Comparison of ENCODE assay signal across 15 cellular contexts in the genomic region with DNA sequence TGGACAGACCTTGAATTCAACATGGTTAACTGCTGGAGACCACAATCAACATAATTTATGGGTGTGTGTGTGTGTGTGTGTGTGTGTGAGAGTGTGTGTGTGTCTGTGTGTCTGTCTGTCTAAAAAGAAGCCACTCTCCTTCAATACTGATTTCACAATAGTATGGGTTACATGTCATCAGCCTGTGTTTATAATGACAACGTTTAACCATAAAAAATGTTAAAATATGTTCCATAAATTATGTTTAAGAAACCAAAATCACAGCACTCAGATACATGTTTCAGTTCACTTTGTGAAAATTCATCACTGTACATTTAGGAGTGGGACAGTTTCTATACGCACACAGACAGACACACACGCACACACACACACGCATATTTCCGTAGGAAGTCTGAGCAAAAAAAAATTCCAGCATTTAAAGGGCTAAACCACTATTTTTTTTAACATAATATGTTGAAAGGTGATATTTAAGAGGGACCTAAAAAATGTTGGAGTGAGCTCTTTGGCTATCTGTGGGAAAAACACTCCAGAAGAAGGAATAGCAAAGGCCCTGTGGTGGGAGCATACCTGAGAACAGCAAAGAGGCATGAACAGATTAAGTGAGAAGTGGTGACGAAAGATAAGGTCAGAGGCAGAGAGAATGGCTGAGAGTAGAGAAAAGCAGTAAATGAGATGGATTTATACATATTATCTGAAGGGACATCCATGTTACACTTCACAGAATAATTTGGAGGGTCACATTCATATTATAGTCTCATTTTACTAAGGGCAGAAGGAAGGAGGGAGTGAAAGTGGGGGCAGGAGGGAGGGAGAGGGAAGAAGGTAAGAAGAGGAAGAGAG. TPM values are rescaled to one million over a fixed set of nuclear protein-coding genes. Genes with fewer than 3 reads are reported as not detected.
A peak's percentile ranks its signal among the peaks of the same experiment; 100 is the strongest.
DNase-seq lines count a peak whose midpoint lies in the region; ATAC-seq and TF ChIP-seq lines count a peak whose summit lies in the region.
"Had no signal": no experiment of that assay in that cellular context is flagged by ENCODE, and none has a peak within 500 bp of the region (broad histone marks: within the 10 kb centered on the region; RNA-seq: fewer than 3 reads in every experiment).

No MANE protein-coding gene starts in this region.

- no peak overlapping the region for H2AFZ ChIP-seq in OCI-LY3 (ENCODE audit: low read depth, low read length)

- H3K27me3 ChIP-seq in OCI-LY3 (ENCODE audit: low read depth, low read length) (no peaks in the 10 kb centered on the region), endocrine pancreas (ENCODE audit: control insufficient read depth, insufficient read depth, low read length) (no peaks in the 10 kb centered on the region)

- H3K9me3 ChIP-seq in OCI-LY3 (ENCODE audit: insufficient read depth, low read length) (no peaks in the 10 kb centered on the region), endocrine pancreas (ENCODE audit: control insufficient read depth, low read length) (no peaks in the 10 kb centered on the region)

- H3K4me1 ChIP-seq in OCI-LY3 (ENCODE audit: low read length): peaks cover 30% of the 10 kb centered on the region
- peaks cover 64% of the 10 kb centered on the region for H3K4me1 ChIP-seq in endocrine pancreas (ENCODE audit: control insufficient read depth, insufficient read depth, low read length)

- peak overlapping the region; percentile 54 for H3K27ac Mint-ChIP-seq in osteocyte (ENCODE audit: unreplicated experiment)
- no peak overlapping the region for H3K27ac Mint-ChIP-seq in glutamatergic neuron (ENCODE audit: unreplicated experiment)
- H3K27ac Mint-ChIP-seq: activated naive CD8-positive, alpha-beta T cell treated with anti-CD3 and anti-CD28 coated beads, Interleukin-2, amount 10 ng/mL, durations not matched to agents 7 days and 5 days; stimulated activated naive B cell treated with anti-CD40 and anti-IgM and Interleukin-4, amounts not matched to agents 10 μg/mL and 1 μg/mL and 100 μg/mL, for 72 hours; T-helper 1 cell treated with Interleukin-12 subunit alpha and Interleukin-12 subunit beta and Interleukin-4 antibody, amounts not matched to agents 30 μg/mL and 1 μg/mL, for 36 hours had no signal

- H3K9ac ChIP-seq in OCI-LY3 (ENCODE audit: low read length) (peak overlapping the region; percentile 20; the same call in 1 of the 2 replicates), endocrine pancreas (ENCODE audit: control insufficient read depth, insufficient read depth, low read length) (no peak overlapping the region)

- H3K4me3 ChIP-seq in OCI-LY3 (ENCODE audit: low read length) (peak overlapping the region; percentile 38), endocrine pancreas (ENCODE audit: control insufficient read depth, insufficient read depth, low read length) (peak overlapping the region; percentile 70)

- H4K20me1 ChIP-seq in OCI-LY3 (ENCODE audit: insufficient read depth, low read length): peaks cover 38% of the 10 kb centered on the region

- H3K9me3 Mint-ChIP-seq in osteocyte (ENCODE audit: unreplicated experiment): no peaks in the 10 kb centered on the region
- H3K9me3 Mint-ChIP-seq in glutamatergic neuron (ENCODE audit: unreplicated experiment): no peaks in the 10 kb centered on the region
- H3K9me3 Mint-ChIP-seq: activated naive CD8-positive, alpha-beta T cell treated with anti-CD3 and anti-CD28 coated beads, Interleukin-2, amount 10 ng/mL, durations not matched to agents 7 days and 5 days; immature natural killer cell; stimulated activated naive B cell treated with anti-CD40 and anti-IgM and Interleukin-4, amounts not matched to agents 10 μg/mL and 1 μg/mL and 100 μg/mL, for 72 hours; T-helper 1 cell treated with Interleukin-12 subunit alpha and Interleukin-12 subunit beta and Interleukin-4 antibody, amounts not matched to agents 30 μg/mL and 1 μg/mL, for 36 hours had no signal

- H3K27me3 Mint-ChIP-seq in osteocyte (ENCODE audit: unreplicated experiment): no peaks in the 10 kb centered on the region
- no peaks in the 10 kb centered on the region for H3K27me3 Mint-ChIP-seq in glutamatergic neuron (ENCODE audit: unreplicated experiment)
- H3K27me3 Mint-ChIP-seq: activated naive CD8-positive, alpha-beta T cell treated with anti-CD3 and anti-CD28 coated beads, Interleukin-2, amount 10 ng/mL, durations not matched to agents 7 days and 5 days; stimulated activated naive B cell treated with anti-CD40 and anti-IgM and Interleukin-4, amounts not matched to agents 10 μg/mL and 1 μg/mL and 100 μg/mL, for 72 hours had no signal

- DNase-seq in NOMO-1 treated with DMSO at 0.1 percent for 48 hours (lab: John Stamatoyannopoulos, UW; ENCODE audit: unreplicated experiment) (peak; percentile 39), NOMO-1 treated with dmso at 0.1 percent for 144 hours (lab: John Stamatoyannopoulos, UW; ENCODE audit: unreplicated experiment) (no peak), osteocyte (ENCODE audit: extremely low spot score, unreplicated experiment) (no peak), glutamatergic neuron (no peak)
- DNase-seq in activated CD4-positive, alpha-beta T cell treated with anti-CD3 and anti-CD28 coated beads, Interleukin-2, amount 50 U/mL, for 1 hour: no peak
- DNase-seq: activated naive CD8-positive, alpha-beta T cell treated with anti-CD3 and anti-CD28 coated beads, Interleukin-2, amount 10 ng/mL, durations not matched to agents 7 days and 5 days; DMS79; immature natural killer cell; NCI-H1694; stimulated activated naive B cell treated with anti-CD40 and anti-IgM and Interleukin-4, amounts not matched to agents 10 μg/mL and 1 μg/mL and 100 μg/mL, for 72 hours had no signal

- TF ChIP-seq CTCF in OCI-LY3 (IDR thresholded peaks at IDR 0.05; ENCODE audit: low read depth, low read length) (no peak), osteocyte (IDR thresholded peaks at IDR 0.05) (no peak), glutamatergic neuron (IDR thresholded peaks at IDR 0.05; ENCODE audit: partially characterized antibody, unreplicated experiment) (no peak)

- H3K4me3 Mint-ChIP-seq in osteocyte (ENCODE audit: unreplicated experiment) (no peak overlapping the region), glutamatergic neuron (ENCODE audit: unreplicated experiment) (no peak overlapping the region)
- H3K4me3 Mint-ChIP-seq: activated naive CD8-positive, alpha-beta T cell treated with anti-CD3 and anti-CD28 coated beads, Interleukin-2, amount 10 ng/mL, durations not matched to agents 7 days and 5 days; stimulated activated naive B cell treated with anti-CD40 and anti-IgM and Interleukin-4, amounts not matched to agents 10 μg/mL and 1 μg/mL and 100 μg/mL, for 72 hours; T-helper 1 cell treated with Interleukin-12 subunit alpha and Interleukin-12 subunit beta and Interleukin-4 antibody, amounts not matched to agents 30 μg/mL and 1 μg/mL, for 36 hours had no signal

- H3K36me3 ChIP-seq in OCI-LY3 (replicated peaks; ENCODE audit: low read depth, low read length): no peaks in the 10 kb centered on the region
- no peaks in the 10 kb centered on the region for H3K36me3 ChIP-seq in endocrine pancreas (ENCODE audit: control insufficient read depth, insufficient read depth, low read length)

- peak overlapping the region; percentile 8; the same call in 1 of the 2 replicates for H3K27ac ChIP-seq in OCI-LY3 (ENCODE audit: low read length)
- H3K27ac ChIP-seq: 22Rv1 had no signal

- H3K36me3 Mint-ChIP-seq in osteocyte (ENCODE audit: unreplicated experiment) (no peaks in the 10 kb centered on the region), glutamatergic neuron (ENCODE audit: unreplicated experiment) (no peaks in the 10 kb centered on the region)
- H3K36me3 Mint-ChIP-seq: immature natural killer cell had no signal

- ATAC-seq in GM19452 (IDR thresholded peaks at IDR 0.05; ENCODE audit: unreplicated experiment): no peak
- ATAC-seq: stimulated activated naive B cell treated with anti-CD40 and anti-IgM and Interleukin-4, amounts not matched to agents 10 μg/mL and 1 μg/mL and 100 μg/mL, for 72 hours had no signal

- H3K4me2 ChIP-seq in OCI-LY3 (ENCODE audit: low read length): peak overlapping the region; percentile 66

- peaks cover 94% of the 10 kb centered on the region for H3K79me2 ChIP-seq in OCI-LY3 (ENCODE audit: low read length)

- H3K4me1 Mint-ChIP-seq in osteocyte (ENCODE audit: unreplicated experiment) (peaks cover 57% of the 10 kb centered on the region), glutamatergic neuron (ENCODE audit: low read depth, unreplicated experiment) (peaks cover 17% of the 10 kb centered on the region)

RNA-seq across cellular contexts. Expression of a gene that starts 10.9 kb away (rescaled TPM):
- total RNA-seq in osteocyte: 32.9 and 39.0 TPM in 2 replicates
- 23.3 TPM for total RNA-seq in glutamatergic neuron (ENCODE audit: unreplicated experiment)
